ENCODE assay signal across 14 cellular contexts in genomic region chr2:159144776-159145614, GRCh38.
DNase-seq lines count a peak whose midpoint lies in the region; ATAC-seq and TF ChIP-seq lines count a peak whose summit lies in the region.
"Had no signal": no experiment of that assay in that cellular context is flagged by ENCODE, and none has a peak within 500 bp of the region (broad histone marks: within the 10 kb centered on the region; RNA-seq: fewer than 3 reads in every experiment).

No MANE protein-coding gene starts in this region.

- no peak for TF ChIP-seq POLR2A in ovary (IDR thresholded peaks at IDR 0.05)

- H3K9me3 ChIP-seq in ovary, result no peaks in the 10 kb centered on the region
- H3K9me3 ChIP-seq: gastroesophageal sphincter, HAP-1 had no signal

- intact Hi-C loops in ovary (cut with DNase I), result no loop called here

- 94 to 97% (median 97%) methylated on average over 9 of the region's 9 CpGs for WGBS in ovary, 3 donors

- no peak for TF ChIP-seq CTCF in ovary (IDR thresholded peaks at IDR 0.05)

- H3K36me3 ChIP-seq in ovary, result no peaks in the 10 kb centered on the region
- H3K36me3 ChIP-seq: gastroesophageal sphincter, HAP-1 had no signal

- peaks cover 6% of the 10 kb centered on the region for H3K4me1 ChIP-seq in ovary (ENCODE audit: insufficient read depth)

- H3K27ac ChIP-seq in ovary, result no peak overlapping the region
- H3K27ac ChIP-seq: dorsolateral prefrontal cortex, gastroesophageal sphincter had no signal

- ATAC-seq in GM18867 (IDR thresholded peaks at IDR 0.05; ENCODE audit: unreplicated experiment) (peak; percentile 90), GM21447 (IDR thresholded peaks at IDR 0.05; ENCODE audit: unreplicated experiment) (peak; percentile 70), HG03280 (IDR thresholded peaks at IDR 0.05; ENCODE audit: unreplicated experiment) (peak; percentile 61), left lobe of liver (peak; percentile 7), GM19324 (IDR thresholded peaks at IDR 0.05; ENCODE audit: low FRiP score, unreplicated experiment) (no peak)
- ATAC-seq: gastroesophageal sphincter had no signal

- H3K27me3 ChIP-seq in ovary, result no peaks in the 10 kb centered on the region
- H3K27me3 ChIP-seq: dorsolateral prefrontal cortex, gastroesophageal sphincter had no signal

- DNase-seq in left lobe of liver (ENCODE audit: low spot score) (no peak), A172 (ENCODE audit: low spot score) (no peak), HK-2 (ENCODE audit: unreplicated experiment) (no peak), ovary (no peak)
- DNase-seq: dorsolateral prefrontal cortex, left cardiac atrium, NCI-H187, PC-9 had no signal

- H3K4me3 ChIP-seq in ovary, result no peak overlapping the region
- H3K4me3 ChIP-seq: dorsolateral prefrontal cortex, gastroesophageal sphincter, HAP-1, PC-9 had no signal

- no peak for TF ChIP-seq EP300 in ovary (IDR thresholded peaks at IDR 0.05)
